Comparison of ENCODE assay signal across 14 cellular contexts in the genomic region with DNA sequence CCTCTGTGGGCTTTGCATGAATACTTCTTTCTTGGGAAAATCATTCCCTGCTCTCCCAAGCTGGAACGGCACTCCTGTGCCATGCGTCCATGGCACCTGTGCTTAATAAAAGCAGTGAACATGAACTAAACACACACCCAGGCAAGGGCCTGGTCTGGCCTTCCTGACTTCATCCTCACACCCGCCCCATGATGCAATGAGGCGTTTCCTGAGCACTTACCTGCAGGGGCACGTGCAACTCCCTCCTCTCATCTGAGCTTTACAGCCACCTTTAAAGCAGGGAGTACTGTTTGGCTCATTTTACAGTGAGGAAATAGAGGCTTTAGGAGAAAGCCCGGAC.
A peak's percentile ranks its signal among the peaks of the same experiment; 100 is the strongest.
DNase-seq lines count a peak whose midpoint lies in the region; ATAC-seq and TF ChIP-seq lines count a peak whose summit lies in the region.
"Had no signal": no experiment of that assay in that cellular context is flagged by ENCODE, and none has a peak within 500 bp of the region (broad histone marks: within the 10 kb centered on the region; RNA-seq: fewer than 3 reads in every experiment).

No MANE protein-coding gene starts in this region.

- no peaks in the 10 kb centered on the region for H3K27me3 Mint-ChIP-seq in endodermal cell (ENCODE audit: insufficient read depth)
- H3K27me3 Mint-ChIP-seq: activated naive CD8-positive, alpha-beta T cell treated with anti-CD3 and anti-CD28 coated beads, Interleukin-2, amount 50 U/mL, for 24 hours had no signal

- WGBS in endodermal cell (ENCODE audit: insufficient coverage in 1 of 2, insufficient read length in 1 of 2), 2 experiments, result 71 to 89% methylated on average over 4 to 6 of the region's 6 CpGs
- WGBS in prostate gland, result 55% methylated on average over 6 of the region's 6 CpGs

- H3K4me1 ChIP-seq in endodermal cell (ENCODE audit: control insufficient read depth, insufficient read depth, low read length), result peaks cover 4% of the 10 kb centered on the region
- H3K4me1 ChIP-seq in prostate gland (replicated peaks), result peaks cover 3% of the 10 kb centered on the region

- no peak for TF ChIP-seq POLR2A in prostate gland (IDR thresholded peaks at IDR 0.05)

- peak; percentile 38 for DNase-seq in NK-92 treated with Interleukin-12 subunit alpha and Interleukin-12 subunit beta, amount 100 ng/mL, for 24 hours (lab: John Stamatoyannopoulos, UW)
- DNase-seq in NK-92 (lab: John Stamatoyannopoulos, UW; ENCODE audit: unreplicated experiment) (no peak), NCI-H345 (lab: John Stamatoyannopoulos, UW) (peak; percentile 49), endodermal cell (no peak), prostate gland (ENCODE audit: low spot score) (peak; percentile 36), omental fat pad (ENCODE audit: low spot score) (no peak), NCI-H2227 treated with DMSO at 0.1 percent for 48 hours (lab: John Stamatoyannopoulos, UW) (no peak), RKO (ENCODE audit: low spot score) (no peak)
- DNase-seq: activated CD4-positive, alpha-beta T cell treated with anti-CD3 and anti-CD28 coated beads for 4 hours; activated naive CD8-positive, alpha-beta T cell treated with anti-CD3 and anti-CD28 coated beads, Interleukin-2, amount 50 U/mL, for 24 hours; NCI-H446; stimulated activated CD4-positive, alpha-beta T cell treated with anti-CD3 and anti-CD28 coated beads, Interleukin-12 subunit alpha, Interleukin-12 subunit beta, amount 100 ng/mL, for 4 hours; stimulated activated CD8-positive, alpha-beta memory T cell treated with anti-CD3 and anti-CD28 coated beads, Interleukin-4, amount 100 ng/mL, for 48 hours had no signal

- H3K4me3 Mint-ChIP-seq in endodermal cell, result no peak overlapping the region
- H3K4me3 Mint-ChIP-seq: activated naive CD8-positive, alpha-beta T cell treated with anti-CD3 and anti-CD28 coated beads, Interleukin-2, amount 50 U/mL, for 24 hours had no signal

- H3K27me3 ChIP-seq in endodermal cell (ENCODE audit: control insufficient read depth, insufficient read depth, low read length, poor library complexity, severe bottlenecking), result no peaks in the 10 kb centered on the region
- no peaks in the 10 kb centered on the region for H3K27me3 ChIP-seq in prostate gland (replicated peaks; ENCODE audit: insufficient read depth)

- H3K36me3 ChIP-seq in endodermal cell (ENCODE audit: control insufficient read depth, insufficient read depth, low read length) (no peaks in the 10 kb centered on the region), prostate gland (no peaks in the 10 kb centered on the region)

- H3K36me3 Mint-ChIP-seq in endodermal cell (ENCODE audit: low read depth), result no peaks in the 10 kb centered on the region

- no peaks in the 10 kb centered on the region for H3K9me3 ChIP-seq in endodermal cell (ENCODE audit: control insufficient read depth, low read length)
- H3K9me3 ChIP-seq in prostate gland, result no peaks in the 10 kb centered on the region

- H3K27ac Mint-ChIP-seq in endodermal cell, result peak overlapping the region; percentile 67

- peaks cover 19% of the 10 kb centered on the region for H3K4me1 Mint-ChIP-seq in endodermal cell

- H3K9me3 Mint-ChIP-seq in endodermal cell, result no peaks in the 10 kb centered on the region
- H3K9me3 Mint-ChIP-seq: activated naive CD8-positive, alpha-beta T cell treated with anti-CD3 and anti-CD28 coated beads, Interleukin-2, amount 50 U/mL, for 24 hours had no signal

- ATAC-seq in omental fat pad (ENCODE audit: low FRiP score), result no peak
- ATAC-seq: activated naive CD8-positive, alpha-beta T cell treated with anti-CD3 and anti-CD28 coated beads, Interleukin-2, amount 50 U/mL, for 24 hours; K562 had no signal

- H3K27ac ChIP-seq in endodermal cell (ENCODE audit: low read depth, low read length) (no peak overlapping the region), prostate gland (no peak overlapping the region)

- TF ChIP-seq CTCF in endodermal cell (conservative IDR thresholded peaks at IDR 0.05), result no peak
- no peak for TF ChIP-seq CTCF in prostate gland (IDR thresholded peaks at IDR 0.05)
- TF ChIP-seq CTCF in omental fat pad (IDR thresholded peaks at IDR 0.05), result no peak

- intact Hi-C loops in prostate gland (cut with DNase I), result no loop called here

- H3K9ac ChIP-seq in endodermal cell (ENCODE audit: extremely low read depth, low read length, poor library complexity, severe bottlenecking), result no peak overlapping the region

- H3K4me3 ChIP-seq in endodermal cell (ENCODE audit: low read length) (no peak overlapping the region), prostate gland (no peak overlapping the region)
- H3K4me3 ChIP-seq: K562 had no signal

Comparison
In these comparisons a context has a peak if more than half of its experiments do, and no peak if none do; other contexts are left out.
1. DNase-seq: peak in NK-92 treated with Interleukin-12 subunit alpha and Interleukin-12 subunit beta, amount 100 ng/mL, for 24 hours (single experiment), NCI-H345 (single experiment) and prostate gland (single experiment); none in NK-92 (single experiment), endodermal cell (single experiment), omental fat pad (single experiment), NCI-H2227 treated with DMSO at 0.1 percent for 48 hours (single experiment) and RKO (single experiment).